In genomic region chr19:38336638-38337359, GRCh38 we compare ENCODE assay signal across 8 cellular contexts. TPM values are rescaled to one million over a fixed set of nuclear protein-coding genes. Genes with fewer than 3 reads are reported as not detected.
A peak's percentile ranks its signal among the peaks of the same experiment; 100 is the strongest.
DNase-seq lines count a peak whose midpoint lies in the region; ATAC-seq, FAIRE-seq and TF ChIP-seq lines count a peak whose summit lies in the region.

No MANE protein-coding gene starts in this region.

- CTCF ChIA-PET in activated CD4-positive, alpha-beta T cell treated with anti-CD3 and anti-CD28 coated beads, Interleukin-2, amount 10 ng/mL, durations not matched to agents 7 days and 5 days (lab: Charles Lee), result interaction anchor here (0.9 to 1.0 kb wide), 5 partner anchors 10 to 93 kb away, joined by 3 to 7 read pairs (median 4); partner anchors contain the start of gene PSMD8
- CTCF ChIA-PET in HepG2 (lab: Yijun Ruan, JAX; ENCODE audit: low intra/inter-chr PET ratio, low total read pairs), result interaction anchor here (3.5 kb wide), 1 partner anchor 103 kb away, joined by 27 read pairs; no protein-coding TSS in a partner anchor

- peak overlapping the region; percentile 72 for H3K27ac ChIP-seq in BLaER1
- peak overlapping the region; percentile 96 to 100 for H3K27ac ChIP-seq in coronary artery
- peak overlapping the region; percentile 30 for H3K27ac ChIP-seq in HepG2 (ENCODE audit: extremely low read length, insufficient read depth, low read length)

- peak overlapping the region; percentile 88 for H3K4me3 Mint-ChIP-seq in activated CD4-positive, alpha-beta T cell treated with anti-CD3 and anti-CD28 coated beads, Interleukin-2, amount 10 ng/mL, durations not matched to agents 7 days and 5 days

- in situ Hi-C loops in HepG2 (cut with HindIII; ENCODE audit: extremely low pct_ligation_motif_present, low pct_unique_long_range_greater_than_20kb), result no loop called here

- DNase-seq in NCI-H69 (lab: John Stamatoyannopoulos, UW) (peak; percentile 97), coronary artery (ENCODE audit: low spot score) (peak; percentile 96), HepG2 (ENCODE audit: low spot score) (peak; percentile 70)
- DNase-seq in activated CD4-positive, alpha-beta T cell treated with anti-CD3 and anti-CD28 coated beads, Interleukin-2, amount 10 ng/mL, durations not matched to agents 7 days and 5 days, result peak; percentile 96
- DNase-seq in stimulated activated CD4-positive, alpha-beta T cell treated with anti-CD3 and anti-CD28 coated beads, Interleukin-2, amount 100 ng/mL, for 4 hours (ENCODE audit: low read depth), result peak; percentile 95

- no peaks in the 10 kb centered on the region for H3K27me3 Mint-ChIP-seq in activated CD4-positive, alpha-beta T cell treated with anti-CD3 and anti-CD28 coated beads, Interleukin-2, amount 10 ng/mL, durations not matched to agents 7 days and 5 days

- no peaks in the 10 kb centered on the region for H3K9me3 Mint-ChIP-seq in activated CD4-positive, alpha-beta T cell treated with anti-CD3 and anti-CD28 coated beads, Interleukin-2, amount 10 ng/mL, durations not matched to agents 7 days and 5 days

- H2AFZ ChIP-seq in HepG2 (ENCODE audit: low read length), result peak overlapping the region; percentile 55

- H3K27me3 ChIP-seq in BLaER1 (no peaks in the 10 kb centered on the region), HepG2 (ENCODE audit: control insufficient read depth in 1 of 2, insufficient read depth in 2 of 2, low read length in 2 of 2) (no peaks in the 10 kb centered on the region)

- BruUV-seq in HepG2 (replicated peaks; lab: Mats Ljungman, UMichigan), result no TSS peak

- no peaks in the 10 kb centered on the region for H3K36me3 Mint-ChIP-seq in activated CD4-positive, alpha-beta T cell treated with anti-CD3 and anti-CD28 coated beads, Interleukin-2, amount 10 ng/mL, durations not matched to agents 7 days and 5 days (ENCODE audit: low read depth)

- peak; percentile 48 for ATAC-seq in GM19351 (IDR thresholded peaks at IDR 0.05; ENCODE audit: unreplicated experiment)
- peak; percentile 43 for ATAC-seq in HG03520 (IDR thresholded peaks at IDR 0.05; ENCODE audit: unreplicated experiment)
- peak; percentile 64 for ATAC-seq in HepG2

- H3K4me2 ChIP-seq in BLaER1 (peak overlapping the region; percentile 94), HepG2 (ENCODE audit: low read depth, low read length) (peak overlapping the region; percentile 99)

- intact Hi-C loops in HepG2 (cut with micrococcal nuclease; ENCODE audit: unreplicated experiment), result no loop called here

- H3K9ac ChIP-seq in BLaER1, result peak overlapping the region; percentile 75
- peak overlapping the region; percentile 48 for H3K9ac ChIP-seq in HepG2 (ENCODE audit: insufficient read depth, low read depth, low read length)

- no peaks in the 10 kb centered on the region for H3K79me2 ChIP-seq in HepG2 (ENCODE audit: insufficient read depth, low read length)

- H3K27ac Mint-ChIP-seq in activated CD4-positive, alpha-beta T cell treated with anti-CD3 and anti-CD28 coated beads, Interleukin-2, amount 10 ng/mL, durations not matched to agents 7 days and 5 days, result peak overlapping the region; percentile 97

- TF ChIP-seq EP300 in HepG2 (IDR thresholded peaks at IDR 0.05; ENCODE audit: low read depth in 2 of 2, low read length in 2 of 2), result no peak
- no peak for TF ChIP-seq EP300 in HepG2 (CRISPR knock-in tag; IDR thresholded peaks at IDR 0.05; ENCODE audit: borderline replicate concordance)

- TF ChIP-seq POLR2A in HepG2 (IDR thresholded peaks at IDR 0.05; ENCODE audit: insufficient read depth in 1 of 2, low read depth in 2 of 2, low read length in 2 of 2), result peak in 1 of 2 experiments; percentile 59; a peak in 2 of 4 replicates

- H3K36me3 ChIP-seq in BLaER1, result peaks cover 5% of the 10 kb centered on the region; the same call in 1 of the 2 replicates
- H3K36me3 ChIP-seq in HepG2 (replicated peaks in 1 of 2; ENCODE audit: control insufficient read depth in 1 of 2, insufficient read depth in 2 of 2, low read length in 2 of 2), result no peaks in the 10 kb centered on the region

- POLR2A ChIA-PET in activated CD4-positive, alpha-beta T cell treated with anti-CD3 and anti-CD28 coated beads, Interleukin-2, amount 10 ng/mL, durations not matched to agents 7 days and 5 days (lab: Charles Lee), result no interaction called here
- POLR2A ChIA-PET in HepG2 (lab: Yijun Ruan, JAX), result interaction anchor here (2.1 kb wide), 1 partner anchor 38 kb away, joined by 25 read pairs; the partner anchor contains the start of gene PSMD8

- H4K20me1 ChIP-seq in BLaER1 (no peaks in the 10 kb centered on the region), HepG2 (ENCODE audit: insufficient read depth, low read length) (no peaks in the 10 kb centered on the region)

- no peaks in the 10 kb centered on the region for H3K9me3 ChIP-seq in BLaER1
- no peaks in the 10 kb centered on the region for H3K9me3 ChIP-seq in HepG2 (ENCODE audit: low read length)

- FAIRE-seq in HepG2 (lab: Jason Lieb, UNC), result peak; percentile 47

- peaks cover 20% of the 10 kb centered on the region for H3K4me1 Mint-ChIP-seq in activated CD4-positive, alpha-beta T cell treated with anti-CD3 and anti-CD28 coated beads, Interleukin-2, amount 10 ng/mL, durations not matched to agents 7 days and 5 days

- no peak for TF ChIP-seq RAD21 in HepG2 (CRISPR knock-in tag; IDR thresholded peaks at IDR 0.05)

- TF ChIP-seq CTCF in coronary artery (IDR thresholded peaks at IDR 0.05) (no peak), HepG2 (CRISPR knock-in tag; IDR thresholded peaks at IDR 0.05) (no peak)

- peaks cover 15% of the 10 kb centered on the region for H3K4me1 ChIP-seq in BLaER1
- peaks cover 10% of the 10 kb centered on the region for H3K4me1 ChIP-seq in HepG2 (ENCODE audit: insufficient read depth, low read length)

- 2% methylated on average over 29 of the region's 41 CpGs for WGBS in HepG2 (ENCODE audit: low lambda C conversion rate)

- peak overlapping the region; percentile 77 for H3K4me3 ChIP-seq in BLaER1
- peak overlapping the region; percentile 69 for H3K4me3 ChIP-seq in coronary artery
- H3K4me3 ChIP-seq in HepG2 (replicated peaks in 1 of 3; ENCODE audit: insufficient read depth in 1 of 3, low read depth in 2 of 3, low read length in 3 of 3), result peak overlapping the region; percentile 74 to 85 (median 75)

RNA-seq across cellular contexts. Expression of gene CATSPERG, which starts 1.2 kb away (rescaled TPM):
- total RNA-seq in activated CD4-positive, alpha-beta T cell treated with anti-CD3 and anti-CD28 coated beads, Interleukin-2, amount 10 ng/mL, durations not matched to agents 7 days and 5 days, result 1 to 10 TPM; 4.2 to 5.6 TPM
- total RNA-seq in HepG2 (2016; rRNA removed; fragmentation: Illumina TruSeq; extraction: Trizol), result 0.21 and 1.0 TPM in 2 replicates
- total RNA-seq in HepG2 (2016; cell fraction: cytosol; rRNA removed; fragmentation: Illumina TruSeq; extraction: Trizol; ENCODE audit: low read depth), result 0.10 and 0.26 TPM in 2 replicates
- total RNA-seq in HepG2 (2016; cell fraction: insoluble cytoplasmic fraction; rRNA removed; fragmentation: Illumina TruSeq; extraction: Trizol), result 0.43 TPM in 1 of 2 replicates, not detected in the other
- 0.19 TPM in 1 of 2 replicates, not detected in the other for total RNA-seq in HepG2 (2016; cell fraction: membrane; rRNA removed; fragmentation: Illumina TruSeq; extraction: Trizol)
- 1.3 and 1.9 TPM in 2 replicates for total RNA-seq in HepG2 (2016; cell fraction: nucleus; rRNA removed; fragmentation: Illumina TruSeq; extraction: Trizol)
- 0.55 and 0.86 TPM in 2 replicates for polyA plus RNA-seq in HepG2 (2011; rRNA removed)
- 0.19 and 0.21 TPM in 2 replicates for polyA plus RNA-seq in HepG2 (2011; cell fraction: cytosol; rRNA removed)
- polyA plus RNA-seq in HepG2 (2011; cell fraction: nucleus; rRNA removed), result 3.8 and 4.6 TPM in 2 replicates
- 0.71 and 0.78 TPM in 2 replicates for polyA plus RNA-seq in HepG2 (2012)
- polyA plus RNA-seq in HepG2 (2016; cell fraction: cytosol; fragmentation: Illumina TruSeq; extraction: Trizol; ENCODE audit: low read depth), result 0.11 TPM in 1 of 2 replicates, not detected in the other
- not detected in 2 replicates for polyA plus RNA-seq in HepG2 (2016; cell fraction: insoluble cytoplasmic fraction; fragmentation: Illumina TruSeq; extraction: Trizol; ENCODE audit: low read depth)
- polyA plus RNA-seq in HepG2 (2016; cell fraction: membrane; fragmentation: Illumina TruSeq; extraction: Trizol; ENCODE audit: low read depth), result 0.05 and 0.06 TPM in 2 replicates
- 0.44 and 0.88 TPM in 2 replicates for polyA plus RNA-seq in HepG2 (2016; cell fraction: nucleus; fragmentation: Illumina TruSeq; extraction: Trizol; ENCODE audit: insufficient read depth, low read depth)
- polyA minus RNA-seq in HepG2 (2011; rRNA and poly(A)+ RNA removed; ENCODE audit: low replicate concordance), result 2.0 and 2.1 TPM in 2 replicates
- polyA minus RNA-seq in HepG2 (2011; cell fraction: cytosol; rRNA and poly(A)+ RNA removed), result 0.18 and 0.30 TPM in 2 replicates
- polyA minus RNA-seq in HepG2 (2011; cell fraction: nucleus; rRNA and poly(A)+ RNA removed), result 3.1 and 3.3 TPM in 2 replicates

RNA-seq across cellular contexts. Expression of gene KCNK6, which starts 17.2 kb away (rescaled TPM):
- total RNA-seq in activated CD4-positive, alpha-beta T cell treated with anti-CD3 and anti-CD28 coated beads, Interleukin-2, amount 10 ng/mL, durations not matched to agents 7 days and 5 days, result 10 to 100 TPM; 12.6 to 14.0 TPM
- total RNA-seq in HepG2 (2016; rRNA removed; fragmentation: Illumina TruSeq; extraction: Trizol), result not detected in 2 replicates
- total RNA-seq in HepG2 (2016; cell fraction: cytosol; rRNA removed; fragmentation: Illumina TruSeq; extraction: Trizol; ENCODE audit: low read depth), result 0.10 TPM in 1 of 2 replicates, not detected in the other
- 0.02 TPM in 1 of 2 replicates, not detected in the other for total RNA-seq in HepG2 (2016; cell fraction: insoluble cytoplasmic fraction; rRNA removed; fragmentation: Illumina TruSeq; extraction: Trizol)
- not detected in 2 replicates for total RNA-seq in HepG2 (2016; cell fraction: membrane; rRNA removed; fragmentation: Illumina TruSeq; extraction: Trizol)
- total RNA-seq in HepG2 (2016; cell fraction: nucleus; rRNA removed; fragmentation: Illumina TruSeq; extraction: Trizol), result 0.09 TPM in 1 of 2 replicates, not detected in the other
- polyA plus RNA-seq in HepG2 (2011; rRNA removed), result 0.03 TPM in 2 replicates
- polyA plus RNA-seq in HepG2 (2011; cell fraction: cytosol; rRNA removed), result 0.01 and 0.04 TPM in 2 replicates
- polyA plus RNA-seq in HepG2 (2011; cell fraction: nucleus; rRNA removed), result 0.02 TPM in 1 of 2 replicates, not detected in the other
- 0.04 TPM in 2 replicates for polyA plus RNA-seq in HepG2 (2012)
- polyA plus RNA-seq in HepG2 (2016; cell fraction: cytosol; fragmentation: Illumina TruSeq; extraction: Trizol; ENCODE audit: low read depth), result 0.01 TPM in 1 of 2 replicates, not detected in the other
- polyA plus RNA-seq in HepG2 (2016; cell fraction: insoluble cytoplasmic fraction; fragmentation: Illumina TruSeq; extraction: Trizol; ENCODE audit: low read depth), result not detected in 2 replicates
- polyA plus RNA-seq in HepG2 (2016; cell fraction: membrane; fragmentation: Illumina TruSeq; extraction: Trizol; ENCODE audit: low read depth), result not detected in 2 replicates
- polyA plus RNA-seq in HepG2 (2016; cell fraction: nucleus; fragmentation: Illumina TruSeq; extraction: Trizol; ENCODE audit: insufficient read depth, low read depth), result 0.12 TPM in 1 of 2 replicates, not detected in the other
- polyA minus RNA-seq in HepG2 (2011; rRNA and poly(A)+ RNA removed; ENCODE audit: low replicate concordance), result 0.07 and 0.12 TPM in 2 replicates
- polyA minus RNA-seq in HepG2 (2011; cell fraction: cytosol; rRNA and poly(A)+ RNA removed), result not detected in 2 replicates
- polyA minus RNA-seq in HepG2 (2011; cell fraction: nucleus; rRNA and poly(A)+ RNA removed), result not detected in 2 replicates

RNA-seq across cellular contexts. Expression of gene YIF1B, which starts 21.1 kb away (rescaled TPM):
- 10 to 100 TPM; 63.1 to 72.4 TPM for total RNA-seq in activated CD4-positive, alpha-beta T cell treated with anti-CD3 and anti-CD28 coated beads, Interleukin-2, amount 10 ng/mL, durations not matched to agents 7 days and 5 days
- 22.1 and 41.4 TPM in 2 replicates for total RNA-seq in HepG2 (2016; rRNA removed; fragmentation: Illumina TruSeq; extraction: Trizol)
- 12.1 and 13.3 TPM in 2 replicates for total RNA-seq in HepG2 (2016; cell fraction: cytosol; rRNA removed; fragmentation: Illumina TruSeq; extraction: Trizol; ENCODE audit: low read depth)
- 22.4 and 41.9 TPM in 2 replicates for total RNA-seq in HepG2 (2016; cell fraction: insoluble cytoplasmic fraction; rRNA removed; fragmentation: Illumina TruSeq; extraction: Trizol)
- 14.7 and 18.6 TPM in 2 replicates for total RNA-seq in HepG2 (2016; cell fraction: membrane; rRNA removed; fragmentation: Illumina TruSeq; extraction: Trizol)
- 27.0 and 34.8 TPM in 2 replicates for total RNA-seq in HepG2 (2016; cell fraction: nucleus; rRNA removed; fragmentation: Illumina TruSeq; extraction: Trizol)
- 85.2 and 95.6 TPM in 2 replicates for polyA plus RNA-seq in HepG2 (2011; rRNA removed)
- polyA plus RNA-seq in HepG2 (2011; cell fraction: cytosol; rRNA removed), result 78.6 and 141 TPM in 2 replicates
- 73.7 and 97.1 TPM in 2 replicates for polyA plus RNA-seq in HepG2 (2011; cell fraction: nucleus; rRNA removed)
- 33.8 and 38.8 TPM in 2 replicates for polyA plus RNA-seq in HepG2 (2012)
- polyA plus RNA-seq in HepG2 (2016; cell fraction: cytosol; fragmentation: Illumina TruSeq; extraction: Trizol; ENCODE audit: low read depth), result 19.2 and 22.6 TPM in 2 replicates
- 24.5 and 27.8 TPM in 2 replicates for polyA plus RNA-seq in HepG2 (2016; cell fraction: insoluble cytoplasmic fraction; fragmentation: Illumina TruSeq; extraction: Trizol; ENCODE audit: low read depth)
- polyA plus RNA-seq in HepG2 (2016; cell fraction: membrane; fragmentation: Illumina TruSeq; extraction: Trizol; ENCODE audit: low read depth), result 17.9 and 18.5 TPM in 2 replicates
- polyA plus RNA-seq in HepG2 (2016; cell fraction: nucleus; fragmentation: Illumina TruSeq; extraction: Trizol; ENCODE audit: insufficient read depth, low read depth), result 58.4 and 61.4 TPM in 2 replicates
- 67.3 and 95.2 TPM in 2 replicates for polyA minus RNA-seq in HepG2 (2011; rRNA and poly(A)+ RNA removed; ENCODE audit: low replicate concordance)
- polyA minus RNA-seq in HepG2 (2011; cell fraction: cytosol; rRNA and poly(A)+ RNA removed), result 29.1 and 32.2 TPM in 2 replicates
- 7.9 and 10.6 TPM in 2 replicates for polyA minus RNA-seq in HepG2 (2011; cell fraction: nucleus; rRNA and poly(A)+ RNA removed)

RNA-seq across cellular contexts. Expression of gene C19orf33, which starts 32.7 kb away (rescaled TPM):
- not detected for total RNA-seq in activated CD4-positive, alpha-beta T cell treated with anti-CD3 and anti-CD28 coated beads, Interleukin-2, amount 10 ng/mL, durations not matched to agents 7 days and 5 days
- total RNA-seq in HepG2 (2016; rRNA removed; fragmentation: Illumina TruSeq; extraction: Trizol), result 2.8 and 3.3 TPM in 2 replicates
- 6.4 and 6.6 TPM in 2 replicates for total RNA-seq in HepG2 (2016; cell fraction: cytosol; rRNA removed; fragmentation: Illumina TruSeq; extraction: Trizol; ENCODE audit: low read depth)
- total RNA-seq in HepG2 (2016; cell fraction: insoluble cytoplasmic fraction; rRNA removed; fragmentation: Illumina TruSeq; extraction: Trizol), result 2.5 and 4.8 TPM in 2 replicates
- 4.6 and 6.3 TPM in 2 replicates for total RNA-seq in HepG2 (2016; cell fraction: membrane; rRNA removed; fragmentation: Illumina TruSeq; extraction: Trizol)
- total RNA-seq in HepG2 (2016; cell fraction: nucleus; rRNA removed; fragmentation: Illumina TruSeq; extraction: Trizol), result 3.4 and 3.9 TPM in 2 replicates
- polyA plus RNA-seq in HepG2 (2011; rRNA removed), result 2.5 and 3.2 TPM in 2 replicates
- polyA plus RNA-seq in HepG2 (2011; cell fraction: cytosol; rRNA removed), result 4.3 and 4.5 TPM in 2 replicates
- 1.1 and 1.5 TPM in 2 replicates for polyA plus RNA-seq in HepG2 (2011; cell fraction: nucleus; rRNA removed)
- polyA plus RNA-seq in HepG2 (2012), result 1.5 and 3.1 TPM in 2 replicates
- 7.0 and 8.9 TPM in 2 replicates for polyA plus RNA-seq in HepG2 (2016; cell fraction: cytosol; fragmentation: Illumina TruSeq; extraction: Trizol; ENCODE audit: low read depth)
- polyA plus RNA-seq in HepG2 (2016; cell fraction: insoluble cytoplasmic fraction; fragmentation: Illumina TruSeq; extraction: Trizol; ENCODE audit: low read depth), result 3.1 and 5.6 TPM in 2 replicates
- polyA plus RNA-seq in HepG2 (2016; cell fraction: membrane; fragmentation: Illumina TruSeq; extraction: Trizol; ENCODE audit: low read depth), result 4.1 and 4.8 TPM in 2 replicates
- polyA plus RNA-seq in HepG2 (2016; cell fraction: nucleus; fragmentation: Illumina TruSeq; extraction: Trizol; ENCODE audit: insufficient read depth, low read depth), result 2.8 TPM in 1 of 2 replicates, not detected in the other
- 14.8 TPM in 1 of 2 replicates, not detected in the other for polyA minus RNA-seq in HepG2 (2011; rRNA and poly(A)+ RNA removed; ENCODE audit: low replicate concordance)
- polyA minus RNA-seq in HepG2 (2011; cell fraction: cytosol; rRNA and poly(A)+ RNA removed), result not detected in 2 replicates
- polyA minus RNA-seq in HepG2 (2011; cell fraction: nucleus; rRNA and poly(A)+ RNA removed), result 1.2 TPM in 1 of 2 replicates, not detected in the other

RNA-seq across cellular contexts. Expression of gene PSMD8, which starts 37.6 kb away (rescaled TPM):
- total RNA-seq in activated CD4-positive, alpha-beta T cell treated with anti-CD3 and anti-CD28 coated beads, Interleukin-2, amount 10 ng/mL, durations not matched to agents 7 days and 5 days, result 100 to 1,000 TPM; 178 to 186 TPM
- 162 and 182 TPM in 2 replicates for total RNA-seq in HepG2 (2016; rRNA removed; fragmentation: Illumina TruSeq; extraction: Trizol)
- total RNA-seq in HepG2 (2016; cell fraction: cytosol; rRNA removed; fragmentation: Illumina TruSeq; extraction: Trizol; ENCODE audit: low read depth), result 33.9 and 38.1 TPM in 2 replicates
- 152 and 200 TPM in 2 replicates for total RNA-seq in HepG2 (2016; cell fraction: insoluble cytoplasmic fraction; rRNA removed; fragmentation: Illumina TruSeq; extraction: Trizol)
- 48.9 and 51.9 TPM in 2 replicates for total RNA-seq in HepG2 (2016; cell fraction: membrane; rRNA removed; fragmentation: Illumina TruSeq; extraction: Trizol)
- 54.2 and 57.6 TPM in 2 replicates for total RNA-seq in HepG2 (2016; cell fraction: nucleus; rRNA removed; fragmentation: Illumina TruSeq; extraction: Trizol)
- 296 and 301 TPM in 2 replicates for polyA plus RNA-seq in HepG2 (2011; rRNA removed)
- polyA plus RNA-seq in HepG2 (2011; cell fraction: cytosol; rRNA removed), result 291 and 381 TPM in 2 replicates
- polyA plus RNA-seq in HepG2 (2011; cell fraction: nucleus; rRNA removed), result 94.6 and 107 TPM in 2 replicates
- 96.4 and 131 TPM in 2 replicates for polyA plus RNA-seq in HepG2 (2012)
- 42.7 and 43.8 TPM in 2 replicates for polyA plus RNA-seq in HepG2 (2016; cell fraction: cytosol; fragmentation: Illumina TruSeq; extraction: Trizol; ENCODE audit: low read depth)
- polyA plus RNA-seq in HepG2 (2016; cell fraction: insoluble cytoplasmic fraction; fragmentation: Illumina TruSeq; extraction: Trizol; ENCODE audit: low read depth), result 227 and 233 TPM in 2 replicates
- polyA plus RNA-seq in HepG2 (2016; cell fraction: membrane; fragmentation: Illumina TruSeq; extraction: Trizol; ENCODE audit: low read depth), result 48.1 and 50.0 TPM in 2 replicates
- polyA plus RNA-seq in HepG2 (2016; cell fraction: nucleus; fragmentation: Illumina TruSeq; extraction: Trizol; ENCODE audit: insufficient read depth, low read depth), result 103 and 107 TPM in 2 replicates
- polyA minus RNA-seq in HepG2 (2011; rRNA and poly(A)+ RNA removed; ENCODE audit: low replicate concordance), result 239 and 250 TPM in 2 replicates
- polyA minus RNA-seq in HepG2 (2011; cell fraction: cytosol; rRNA and poly(A)+ RNA removed), result 71.2 and 79.0 TPM in 2 replicates
- 39.3 and 41.1 TPM in 2 replicates for polyA minus RNA-seq in HepG2 (2011; cell fraction: nucleus; rRNA and poly(A)+ RNA removed)

Comparison
In these comparisons a context has a peak if more than half of its experiments do, and no peak if none do; other contexts are left out.
1. Peak in every context shown above with its lines: DNase-seq, ATAC-seq, H3K4me3 ChIP-seq and H3K27ac ChIP-seq.
2. H3K27ac ChIP-seq: peak in every context shown above with its lines; median percentile 98 in coronary artery; 72 in BLaER1; 30 in HepG2.
3. RNA of gene KCNK6, which starts 17.2 kb away (total RNA-seq): 12.6 to 14.0 TPM in activated CD4-positive, alpha-beta T cell treated with anti-CD3 and anti-CD28 coated beads, Interleukin-2, amount 10 ng/mL, durations not matched to agents 7 days and 5 days; 0.02 to 0.10 TPM in HepG2; every median in the first group is over 10 times any median in the second.